ENCODE assay signal across 8 cellular contexts in the genomic region with DNA sequence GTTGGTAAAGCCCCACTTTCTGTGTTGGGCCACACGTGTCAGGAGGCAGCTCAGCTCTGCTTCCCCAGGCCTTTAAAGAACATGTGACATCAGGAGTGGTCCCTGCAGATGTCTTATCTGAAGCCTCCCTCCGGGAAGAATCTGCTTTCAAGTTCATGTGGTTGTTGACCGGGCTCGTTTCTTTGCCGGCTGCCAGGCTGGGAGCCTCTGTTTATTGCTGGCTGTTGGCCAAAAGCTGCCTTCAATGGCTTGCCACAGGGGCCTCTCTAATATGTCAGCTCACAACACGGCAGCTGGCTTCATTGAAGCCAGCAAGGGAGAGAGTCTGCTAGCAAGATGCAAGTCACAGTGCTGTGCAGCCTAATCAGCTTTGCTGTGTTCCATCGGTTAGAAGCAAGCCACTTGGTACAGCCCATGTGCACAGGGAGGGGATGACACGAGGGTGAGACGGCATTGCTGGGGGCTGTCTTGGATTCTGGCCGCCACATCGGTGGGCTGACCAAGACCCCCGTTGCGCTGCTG. TPM values are rescaled to one million over a fixed set of nuclear protein-coding genes. Genes with fewer than 3 reads are reported as not detected.
A peak's percentile ranks its signal among the peaks of the same experiment; 100 is the strongest.
DNase-seq lines count a peak whose midpoint lies in the region; ATAC-seq, FAIRE-seq and TF ChIP-seq lines count a peak whose summit lies in the region.

No MANE protein-coding gene starts in this region.

- H3K4me3 ChIP-seq in A673 (ENCODE audit: low read depth, low read length, poor library complexity, severe bottlenecking) (no peak overlapping the region), kidney (ENCODE audit: low read length in 2 of 2) (no peak overlapping the region)

- no peak for TF ChIP-seq CTCF in A673 (conservative IDR thresholded peaks at IDR 0.05; ENCODE audit: low read depth, low read length)
- no peak for TF ChIP-seq CTCF in kidney (IDR thresholded peaks at IDR 0.05; ENCODE audit: borderline replicate concordance, extremely low read depth, insufficient read depth)

- no peaks in the 10 kb centered on the region for H3K9me3 ChIP-seq in A673 (ENCODE audit: low read depth, low read length, poor library complexity, severe bottlenecking)
- no peaks in the 10 kb centered on the region for H3K9me3 ChIP-seq in kidney (ENCODE audit: control insufficient read depth in 1 of 2, low read length in 2 of 2)

- DNase-seq in A673 (ENCODE audit: low spot score) = peak; percentile 73
- DNase-seq in NCI-H1092 treated with DMSO at 0.1 percent for 48 hours (lab: John Stamatoyannopoulos, UW) = peak; percentile 80
- DNase-seq in SK-N-DZ (ENCODE audit: low spot score) = peak; percentile 83
- peak; percentile 46 for DNase-seq in kidney
- no peak for DNase-seq in HEK293T (ENCODE audit: extremely low spot score)

- FAIRE-seq in kidney (lab: Jason Lieb, UNC) = no peak

- intact Hi-C loops in A673 (cut with micrococcal nuclease; ENCODE audit: unreplicated experiment) (no loop called here), kidney (cut with DNase I) (no loop called here)

- H3K4me1 ChIP-seq in A673 (ENCODE audit: insufficient read depth, low read length, poor library complexity, severe bottlenecking) (peaks cover 10% of the 10 kb centered on the region), kidney (ENCODE audit: control insufficient read depth in 1 of 2, insufficient read depth in 1 of 2, low read depth in 1 of 2, low read length in 2 of 2) (peaks cover 4 to 5% of the 10 kb centered on the region in 2 donors)

- ATAC-seq in HG03432 (IDR thresholded peaks at IDR 0.05; ENCODE audit: unreplicated experiment) (no peak), HG02885 (IDR thresholded peaks at IDR 0.05; ENCODE audit: poor library complexity, unreplicated experiment) (no peak), GM19452 (IDR thresholded peaks at IDR 0.05; ENCODE audit: unreplicated experiment) (no peak)

- H3K27me3 ChIP-seq in A673 (replicated peaks; ENCODE audit: insufficient read depth, low read depth, low read length, poor library complexity) = no peaks in the 10 kb centered on the region

- CTCF ChIA-PET in A673 (lab: Charles Lee) = no interaction called here
- CTCF ChIA-PET in HEK293T (lab: Yijun Ruan, JAX) = interaction anchor here (1.0 kb wide), 1 partner anchor 8 kb away, joined by 5 read pairs; no protein-coding TSS in a partner anchor

- no peak overlapping the region for H3K9ac ChIP-seq in kidney (ENCODE audit: low read length in 2 of 2)

- POLR2A ChIA-PET in A673 (lab: Charles Lee; ENCODE audit: low non-redundant PET) (no interaction called here), HEK293T (lab: Yijun Ruan, JAX) (interaction anchor here (0.5 kb wide), 1 partner anchor 40 kb away, joined by 3 read pairs; no protein-coding TSS in a partner anchor)

- BruUV-seq in A673 (replicated peaks; lab: Mats Ljungman, UMichigan) = no TSS peak

- H3K27ac ChIP-seq in A673 (ENCODE audit: low read depth, low read length, poor library complexity, severe bottlenecking) (no peak overlapping the region), kidney (ENCODE audit: low read depth in 2 of 2, low read length in 2 of 2) (no peak overlapping the region)

- H3K36me3 ChIP-seq in A673 (ENCODE audit: insufficient read depth, low read length, poor library complexity, severe bottlenecking) = no peaks in the 10 kb centered on the region
- no peaks in the 10 kb centered on the region for H3K36me3 ChIP-seq in kidney (ENCODE audit: control insufficient read depth in 1 of 2, insufficient read depth in 2 of 2, low read length in 2 of 2)

TF ChIP-seq in HEK293T, 16 proteins besides CTCF, POLR2A, EP300 and RAD21:
- TF ChIP-seq, protein P1, sequence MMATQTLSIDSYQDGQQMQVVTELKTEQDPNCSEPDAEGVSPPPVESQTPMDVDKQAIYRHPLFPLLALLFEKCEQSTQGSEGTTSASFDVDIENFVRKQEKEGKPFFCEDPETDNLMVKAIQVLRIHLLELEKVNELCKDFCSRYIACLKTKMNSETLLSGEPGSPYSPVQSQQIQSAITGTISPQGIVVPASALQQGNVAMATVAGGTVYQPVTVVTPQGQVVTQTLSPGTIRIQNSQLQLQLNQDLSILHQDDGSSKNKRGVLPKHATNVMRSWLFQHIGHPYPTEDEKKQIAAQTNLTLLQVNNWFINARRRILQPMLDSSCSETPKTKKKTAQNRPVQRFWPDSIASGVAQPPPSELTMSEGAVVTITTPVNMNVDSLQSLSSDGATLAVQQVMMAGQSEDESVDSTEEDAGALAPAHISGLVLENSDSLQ (IDR thresholded peaks at IDR 0.05) = no peak
- no peak for TF ChIP-seq SP1 (IDR thresholded peaks at IDR 0.05)
- no peak for TF ChIP-seq BHLHE40 (IDR thresholded peaks at IDR 0.05; ENCODE audit: borderline replicate concordance)
- no peak for TF ChIP-seq ZNF384 (IDR thresholded peaks at IDR 0.05)
- no peak for TF ChIP-seq ELF4 (IDR thresholded peaks at IDR 0.05)
- TF ChIP-seq NFRKB (IDR thresholded peaks at IDR 0.05) = no peak
- no peak for TF ChIP-seq CTBP1 (IDR thresholded peaks at IDR 0.05; ENCODE audit: borderline replicate concordance)
- TF ChIP-seq ARNT (IDR thresholded peaks at IDR 0.05) = no peak

RNA-seq across cellular contexts. Expression of a gene that starts 14.6 kb away (rescaled TPM):
- total RNA-seq in A673 (2021) (5.2 and 9.3 TPM in 2 replicates), kidney (9.3 TPM)
- polyA plus RNA-seq in SK-N-DZ (2014; cell fraction: cytosol; rRNA removed) = 0.18 TPM in 1 of 2 replicates, not detected in the other
- not detected in 2 replicates for polyA plus RNA-seq in SK-N-DZ (2014; cell fraction: nucleus; rRNA removed)
- polyA plus RNA-seq in kidney (ENCODE audit: insufficient read depth, low read depth, low replicate concordance) = 19.0 TPM

RNA-seq across cellular contexts. Expression of a gene that starts 17.7 kb away (rescaled TPM):
- total RNA-seq in A673 (2021) (not detected in 2 replicates), kidney (not detected)
- polyA plus RNA-seq in SK-N-DZ (2014; cell fraction: cytosol; rRNA removed) = not detected in 2 replicates
- not detected in 2 replicates for polyA plus RNA-seq in SK-N-DZ (2014; cell fraction: nucleus; rRNA removed)
- not detected for polyA plus RNA-seq in kidney (ENCODE audit: insufficient read depth, low read depth, low replicate concordance)

RNA-seq across cellular contexts. Expression of a gene that starts 50.3 kb away (rescaled TPM):
- total RNA-seq in A673 (2021) = 28.9 and 29.9 TPM in 2 replicates
- polyA plus RNA-seq in SK-N-DZ (2014; cell fraction: cytosol; rRNA removed) = 7.5 and 9.4 TPM in 2 replicates
- polyA plus RNA-seq in SK-N-DZ (2014; cell fraction: nucleus; rRNA removed) = 40.5 and 50.6 TPM in 2 replicates
- total RNA-seq in kidney = 22.4 TPM
- polyA plus RNA-seq in kidney (ENCODE audit: insufficient read depth, low read depth, low replicate concordance) = 12.9 TPM
